Comparison of ENCODE assay signal across 31 cellular contexts in genomic region chr3:73653877-73654276, GRCh38. TPM values are rescaled to one million over a fixed set of nuclear protein-coding genes. Genes with fewer than 3 reads are reported as not detected.
DNase-seq lines count a peak whose midpoint lies in the region; ATAC-seq and TF ChIP-seq lines count a peak whose summit lies in the region.
"Had no signal": no experiment of that assay in that cellular context is flagged by ENCODE, and none has a peak within 500 bp of the region (broad histone marks: within the 10 kb centered on the region; RNA-seq: fewer than 3 reads in every experiment).

No MANE protein-coding gene starts in this region.

- no peaks in the 10 kb centered on the region for H3K27me3 ChIP-seq in GM23338 (ENCODE audit: insufficient read depth)
- H3K27me3 ChIP-seq: BE2C, cardiac muscle cell, Peyer's patch, stomach, tibial artery had no signal

- no peaks in the 10 kb centered on the region for H3F3A ChIP-seq in GM23338 (replicated peaks; ENCODE audit: low read depth)

- H3K4me2 ChIP-seq in GM23338: no peak overlapping the region

- H3K4me3 ChIP-seq in GM23338 (no peak overlapping the region), astrocyte of the spinal cord (ENCODE audit: low read depth, low read length) (no peak overlapping the region), fibroblast of villous mesenchyme (ENCODE audit: low read depth, low read length) (no peak overlapping the region)
- H3K4me3 ChIP-seq: cardiac muscle cell, Peyer's patch, skin epidermis, stomach, tibial artery had no signal

- H3K36me3 Mint-ChIP-seq in GM23338 (ENCODE audit: low read depth): no peaks in the 10 kb centered on the region
- H3K36me3 Mint-ChIP-seq in stimulated activated effector memory CD8-positive, alpha-beta T cell treated with anti-CD3 and anti-CD28 coated beads, Interleukin-12 subunit alpha, Interleukin-12 subunit beta, amount 100 ng/mL, for 72 hours: no peaks in the 10 kb centered on the region
- H3K36me3 Mint-ChIP-seq: IgD-negative memory B cell; naive thymus-derived CD4-positive, alpha-beta T cell had no signal

- no peaks in the 10 kb centered on the region for H3K36me3 ChIP-seq in GM23338 (ENCODE audit: insufficient read depth)
- H3K36me3 ChIP-seq: BE2C, cardiac muscle cell, Peyer's patch, stomach, tibial artery had no signal

- ATAC-seq in GM23338: no peak
- ATAC-seq in GM18870 (IDR thresholded peaks at IDR 0.05; ENCODE audit: unreplicated experiment): no peak
- ATAC-seq in stimulated activated effector memory CD8-positive, alpha-beta T cell treated with anti-CD3 and anti-CD28 coated beads, Interleukin-12 subunit alpha, Interleukin-12 subunit beta, amount 100 ng/mL, for 72 hours: no peak
- ATAC-seq in GM21737 (IDR thresholded peaks at IDR 0.05; ENCODE audit: unreplicated experiment): no peak
- no peak for ATAC-seq in GM21367 (IDR thresholded peaks at IDR 0.05; ENCODE audit: unreplicated experiment)
- ATAC-seq: activated T-cell treated with anti-CD3 and anti-CD28 coated beads, Interleukin-2, amount 50 U/mL, for 4 hours; esophagus mucosa; naive thymus-derived CD4-positive, alpha-beta T cell had no signal

- H4K20me1 ChIP-seq in GM23338 (replicated peaks; ENCODE audit: insufficient read depth): no peaks in the 10 kb centered on the region

- in situ Hi-C loops in astrocyte of the spinal cord (cut with HindIII; ENCODE audit: low sequenced_read_pairs): no loop called here

- no peaks in the 10 kb centered on the region for H3K9me3 Mint-ChIP-seq in GM23338
- H3K9me3 Mint-ChIP-seq in stimulated activated effector memory CD8-positive, alpha-beta T cell treated with anti-CD3 and anti-CD28 coated beads, Interleukin-12 subunit alpha, Interleukin-12 subunit beta, amount 100 ng/mL, for 72 hours: peaks cover 11% of the 10 kb centered on the region
- H3K9me3 Mint-ChIP-seq: activated CD4-positive, alpha-beta T cell treated with anti-CD3 and anti-CD28 coated beads, Interleukin-2, amount 10 ng/mL, durations not matched to agents 7 days and 5 days; activated T-cell treated with anti-CD3 and anti-CD28 coated beads, Interleukin-2, amount 50 U/mL, for 4 hours; endodermal cell had no signal

- no peaks in the 10 kb centered on the region for H3K27me3 Mint-ChIP-seq in GM23338 (ENCODE audit: insufficient read depth, low read depth, poor library complexity)
- H3K27me3 Mint-ChIP-seq: activated CD4-positive, alpha-beta T cell treated with anti-CD3 and anti-CD28 coated beads, Interleukin-2, amount 10 ng/mL, durations not matched to agents 7 days and 5 days; IgD-negative memory B cell had no signal

- peaks cover 10% of the 10 kb centered on the region; the same call in 1 of the 2 replicates for H3K4me1 ChIP-seq in GM23338 (ENCODE audit: insufficient read depth)
- H3K4me1 ChIP-seq: BE2C, Peyer's patch had no signal

- peak; percentile 17 for DNase-seq in AG08395 (ENCODE audit: low spot score)
- no peak for DNase-seq in GM23338 (ENCODE audit: low spot score)
- peak; percentile 41 for DNase-seq in astrocyte of the spinal cord (ENCODE audit: low read depth, low spot score)
- DNase-seq in fibroblast of villous mesenchyme (ENCODE audit: low read depth): peak; percentile 36
- DNase-seq in stimulated activated effector memory CD8-positive, alpha-beta T cell treated with anti-CD3 and anti-CD28 coated beads, Interleukin-12 subunit alpha, Interleukin-12 subunit beta, amount 100 ng/mL, for 72 hours (ENCODE audit: low spot score in 2 of 2): no peak
- DNase-seq: activated CD4-positive, alpha-beta T cell treated with anti-CD3 and anti-CD28 coated beads, Interleukin-2, amount 10 ng/mL, durations not matched to agents 7 days and 5 days; activated naive CD4-positive, alpha-beta T cell; activated T-cell treated with anti-CD3 and anti-CD28 coated beads, Interleukin-2, amount 50 U/mL, for 4 hours; BE2C; cortex of kidney; endodermal cell; glutamatergic neuron; kidney; midbrain; naive thymus-derived CD4-positive, alpha-beta T cell; NCI-H2029; NCI-H2227 treated with DMSO at 0.1 percent for 48 hours; NCI-H69; Peyer's patch; SIG-M5; stomach; T1000; tibial artery had no signal

- 0 out of 2 replicates have a peak, but pooled peaks cover 3% of the 10 kb centered on the region for H3K9me2 ChIP-seq in GM23338 (ENCODE audit: insufficient read depth)

- H3K27ac Mint-ChIP-seq in GM23338: no peak overlapping the region
- no peak overlapping the region for H3K27ac Mint-ChIP-seq in stimulated activated effector memory CD8-positive, alpha-beta T cell treated with anti-CD3 and anti-CD28 coated beads, Interleukin-12 subunit alpha, Interleukin-12 subunit beta, amount 100 ng/mL, for 72 hours
- H3K27ac Mint-ChIP-seq: activated CD4-positive, alpha-beta T cell treated with anti-CD3 and anti-CD28 coated beads, Interleukin-2, amount 10 ng/mL, durations not matched to agents 7 days and 5 days; endodermal cell; IgD-negative memory B cell; naive thymus-derived CD4-positive, alpha-beta T cell had no signal

- H3K79me2 ChIP-seq in GM23338 (replicated peaks; ENCODE audit: insufficient read depth): no peaks in the 10 kb centered on the region

- peaks cover 10% of the 10 kb centered on the region for H3K4me1 Mint-ChIP-seq in GM23338
- H3K4me1 Mint-ChIP-seq in stimulated activated effector memory CD8-positive, alpha-beta T cell treated with anti-CD3 and anti-CD28 coated beads, Interleukin-12 subunit alpha, Interleukin-12 subunit beta, amount 100 ng/mL, for 72 hours: no peaks in the 10 kb centered on the region
- H3K4me1 Mint-ChIP-seq: activated CD4-positive, alpha-beta T cell treated with anti-CD3 and anti-CD28 coated beads, Interleukin-2, amount 10 ng/mL, durations not matched to agents 7 days and 5 days; endodermal cell; IgD-negative memory B cell had no signal

- TF ChIP-seq CTCF in GM23338 (conservative IDR thresholded peaks at IDR 0.05; ENCODE audit: low read depth in 2 of 2): no peak
- no peak for TF ChIP-seq CTCF in astrocyte of the spinal cord (IDR thresholded peaks at IDR 0.05; ENCODE audit: low read depth, low read length)
- no peak for TF ChIP-seq CTCF in fibroblast of villous mesenchyme (IDR thresholded peaks at IDR 0.05; ENCODE audit: insufficient read depth, low read depth, low read length)

- H3K27ac ChIP-seq in GM23338 (ENCODE audit: low read depth): no peak overlapping the region
- H3K27ac ChIP-seq: cardiac muscle cell, Peyer's patch, skin epidermis, stomach had no signal

- H2AFZ ChIP-seq in GM23338: peak overlapping the region; percentile 74

- no peak overlapping the region for H3K4me3 Mint-ChIP-seq in GM23338
- H3K4me3 Mint-ChIP-seq in stimulated activated effector memory CD8-positive, alpha-beta T cell treated with anti-CD3 and anti-CD28 coated beads, Interleukin-12 subunit alpha, Interleukin-12 subunit beta, amount 100 ng/mL, for 72 hours: no peak overlapping the region
- H3K4me3 Mint-ChIP-seq: activated CD4-positive, alpha-beta T cell treated with anti-CD3 and anti-CD28 coated beads, Interleukin-2, amount 10 ng/mL, durations not matched to agents 7 days and 5 days; activated T-cell treated with anti-CD3 and anti-CD28 coated beads, Interleukin-2, amount 50 U/mL, for 4 hours; endodermal cell; IgD-negative memory B cell; naive thymus-derived CD4-positive, alpha-beta T cell had no signal

TF ChIP-seq in GM23338, 12 proteins besides CTCF, POLR2A, EP300 and RAD21 (continues in another document):
- TF ChIP-seq ETS1 (IDR thresholded peaks at IDR 0.05) (no peak), NANOG (IDR thresholded peaks at IDR 0.05; ENCODE audit: borderline replicate concordance) (no peak), ZNF331 (CRISPR knock-in tag; IDR thresholded peaks at IDR 0.05; ENCODE audit: low read depth) (no peak), JUNB (IDR thresholded peaks at IDR 0.05; ENCODE audit: unreplicated experiment) (no peak), ZNF114 (CRISPR knock-in tag; IDR thresholded peaks at IDR 0.05) (no peak), CREB1 (CRISPR knock-in tag; IDR thresholded peaks at IDR 0.05; ENCODE audit: low read depth) (no peak), EZH2 (IDR thresholded peaks at IDR 0.05; ENCODE audit: low read depth, unreplicated experiment) (no peak), EZH2phosphoT487 (IDR thresholded peaks at IDR 0.05; ENCODE audit: unreplicated experiment) (no peak), POLR2AphosphoS5 (IDR thresholded peaks at IDR 0.05; ENCODE audit: low read depth) (no peak)

RNA-seq across cellular contexts. Expression of gene PDZRN3, which starts 29.1 kb away (rescaled TPM):
- total RNA-seq in GM23338 (2014; rRNA removed; shearing (Covaris generic)): 11.0 and 14.0 TPM in 2 replicates
- 7.0 and 7.5 TPM in 2 replicates for polyA plus RNA-seq in GM23338 (2016; fragmentation: Nextera tagmentation; extraction: Ambion mirVana)
- 32.5 and 33.7 TPM in 2 replicates for total RNA-seq in fibroblast of villous mesenchyme
- total RNA-seq: activated CD4-positive, alpha-beta T cell treated with anti-CD3 and anti-CD28 coated beads, Interleukin-2, amount 10 ng/mL, durations not matched to agents 7 days and 5 days; naive thymus-derived CD4-positive, alpha-beta T cell; pulmonary artery endothelial cell had no signal
- polyA plus RNA-seq: IgD-negative memory B cell; naive thymus-derived CD4-positive, alpha-beta T cell had no signal

Comparison
In these comparisons a context has a peak if more than half of its experiments do, and no peak if none do; other contexts are left out.
1. DNase-seq: peak in AG08395 (single experiment), astrocyte of the spinal cord (single experiment) and fibroblast of villous mesenchyme (single experiment); none in GM23338 (single experiment) and stimulated activated effector memory CD8-positive, alpha-beta T cell treated with anti-CD3 and anti-CD28 coated beads, Interleukin-12 subunit alpha, Interleukin-12 subunit beta, amount 100 ng/mL, for 72 hours (0 of 2).